ENCODE assay signal across 12 cellular contexts in genomic region chr9:134956387-134956786, GRCh38. TPM values are rescaled to one million over a fixed set of nuclear protein-coding genes. Genes with fewer than 3 reads are reported as not detected.
"Had no signal": no experiment of that assay in that cellular context is flagged by ENCODE, and none has a peak within 500 bp of the region (broad histone marks: within the 10 kb centered on the region; RNA-seq: fewer than 3 reads in every experiment).

No MANE protein-coding gene starts in this region.

RNA-seq across cellular contexts. Expression of gene FCN1, which starts 38.7 kb away (rescaled TPM):
- total RNA-seq: activated CD4-positive, alpha-beta memory T cell treated with anti-CD3 and anti-CD28 coated beads, Interleukin-2, amount 10 ng/mL, durations not matched to agents 7 days and 5 days; activated CD4-positive, alpha-beta T cell treated with anti-CD3 and anti-CD28 coated beads for 36 hours; activated CD4-positive, alpha-beta T cell treated with anti-CD3 and anti-CD28 coated beads, Interleukin-2, amount 10 ng/mL, durations not matched to agents 7 days and 5 days; activated CD8-positive, alpha-beta memory T cell treated with anti-CD3 and anti-CD28 coated beads, Interleukin-2, amount 10 ng/mL, durations not matched to agents 7 days and 5 days; activated CD8-positive, alpha-beta T cell treated with anti-CD3 and anti-CD28 coated beads, Interleukin-2, amount 10 ng/mL, durations not matched to agents 7 days and 5 days; activated T-helper 2 cell treated with anti-CD3 and anti-CD28 coated beads, Interferon-gamma antibody, Interleukin-2, Interleukin-4, amounts not matched to agents 10 μg/mL and 5 μg/mL and 100 μg/mL, durations not matched to agents 14 hours and 24 hours and 36 hours; ascending aorta; body of pancreas; cardiac muscle cell; chondrocyte; T-helper 2 cell treated with Interferon-gamma antibody and Interleukin-4, amounts not matched to agents 100 ng/mL and 5 ng/mL, for 36 hours; WTC11 had no signal
- polyA plus RNA-seq: cardiac muscle cell had no signal
